17 cellular contexts compared by ENCODE assay signal in genomic region chr10:792083-792791, GRCh38.
"Had no signal": no experiment of that assay in that cellular context is flagged by ENCODE, and none has a peak within 500 bp of the region (broad histone marks: within the 10 kb centered on the region; RNA-seq: fewer than 3 reads in every experiment).

No MANE protein-coding gene starts in this region.

- DNase-seq: activated CD4-positive, alpha-beta T cell treated with anti-CD3 and anti-CD28 coated beads for 36 hours; activated CD8-positive, alpha-beta T cell treated with anti-CD3 and anti-CD28 coated beads, Interleukin-2, amount 10 ng/mL, durations not matched to agents 7 days and 5 days; activated naive CD4-positive, alpha-beta T cell treated with anti-CD3 and anti-CD28 coated beads, Interleukin-2, amount 10 ng/mL, durations not matched to agents 7 days and 5 days; activated T-cell treated with anti-CD3 and anti-CD28 coated beads for 4 hours; left colon; midbrain; stimulated activated CD4-positive, alpha-beta T cell treated with anti-CD3 and anti-CD28 coated beads, Interleukin-4, amount 100 ng/mL, for 4 hours; stimulated activated CD8-positive, alpha-beta memory T cell treated with anti-CD3 and anti-CD28 coated beads, Interleukin-4, amount 100 ng/mL, for 48 hours; stimulated activated naive CD8-positive, alpha-beta T cell treated with anti-CD3 and anti-CD28 coated beads, Interleukin-15, Interleukin-2, amounts not matched to agents 100 U/mL and 50 U/mL, for 24 hours; T-helper 2 cell; trophoblast cell had no signal

- H3K4me3 Mint-ChIP-seq: activated CD4-positive, alpha-beta T cell treated with anti-CD3 and anti-CD28 coated beads for 36 hours; activated CD8-positive, alpha-beta T cell treated with anti-CD3 and anti-CD28 coated beads, Interleukin-2, amount 10 ng/mL, durations not matched to agents 7 days and 5 days; activated naive CD4-positive, alpha-beta T cell treated with anti-CD3 and anti-CD28 coated beads, Interleukin-2, amount 10 ng/mL, durations not matched to agents 7 days and 5 days; neural crest cell had no signal

- H3K27me3 Mint-ChIP-seq: activated CD4-positive, alpha-beta T cell treated with anti-CD3 and anti-CD28 coated beads for 36 hours had no signal

- H3K27ac ChIP-seq: gastroesophageal sphincter, pancreas, suprapubic skin had no signal

- ATAC-seq: activated CD4-positive, alpha-beta T cell treated with anti-CD3 and anti-CD28 coated beads for 36 hours; activated CD8-positive, alpha-beta T cell treated with anti-CD3 and anti-CD28 coated beads, Interleukin-2, amount 10 ng/mL, durations not matched to agents 7 days and 5 days; gastroesophageal sphincter; left colon; pancreas; stimulated activated naive CD8-positive, alpha-beta T cell treated with anti-CD3 and anti-CD28 coated beads, Interleukin-15, Interleukin-2, amounts not matched to agents 100 U/mL and 50 U/mL, for 24 hours had no signal

- H3K27me3 ChIP-seq: gastroesophageal sphincter, pancreas, suprapubic skin had no signal

- H3K36me3 ChIP-seq: gastroesophageal sphincter, pancreas, suprapubic skin had no signal

- H3K4me1 ChIP-seq: pancreas had no signal

- H3K4me3 ChIP-seq: gastroesophageal sphincter, lung, pancreas, smooth muscle cell, suprapubic skin had no signal

- H3K9me3 ChIP-seq: gastroesophageal sphincter, pancreas, suprapubic skin had no signal

- H3K27ac Mint-ChIP-seq: activated CD4-positive, alpha-beta T cell treated with anti-CD3 and anti-CD28 coated beads for 36 hours; activated CD8-positive, alpha-beta T cell treated with anti-CD3 and anti-CD28 coated beads, Interleukin-2, amount 10 ng/mL, durations not matched to agents 7 days and 5 days; activated naive CD4-positive, alpha-beta T cell treated with anti-CD3 and anti-CD28 coated beads, Interleukin-2, amount 10 ng/mL, durations not matched to agents 7 days and 5 days had no signal

- H3K4me2 ChIP-seq: smooth muscle cell had no signal
